Comparison of ENCODE assay signal across 1 cellular context in the genomic region with DNA sequence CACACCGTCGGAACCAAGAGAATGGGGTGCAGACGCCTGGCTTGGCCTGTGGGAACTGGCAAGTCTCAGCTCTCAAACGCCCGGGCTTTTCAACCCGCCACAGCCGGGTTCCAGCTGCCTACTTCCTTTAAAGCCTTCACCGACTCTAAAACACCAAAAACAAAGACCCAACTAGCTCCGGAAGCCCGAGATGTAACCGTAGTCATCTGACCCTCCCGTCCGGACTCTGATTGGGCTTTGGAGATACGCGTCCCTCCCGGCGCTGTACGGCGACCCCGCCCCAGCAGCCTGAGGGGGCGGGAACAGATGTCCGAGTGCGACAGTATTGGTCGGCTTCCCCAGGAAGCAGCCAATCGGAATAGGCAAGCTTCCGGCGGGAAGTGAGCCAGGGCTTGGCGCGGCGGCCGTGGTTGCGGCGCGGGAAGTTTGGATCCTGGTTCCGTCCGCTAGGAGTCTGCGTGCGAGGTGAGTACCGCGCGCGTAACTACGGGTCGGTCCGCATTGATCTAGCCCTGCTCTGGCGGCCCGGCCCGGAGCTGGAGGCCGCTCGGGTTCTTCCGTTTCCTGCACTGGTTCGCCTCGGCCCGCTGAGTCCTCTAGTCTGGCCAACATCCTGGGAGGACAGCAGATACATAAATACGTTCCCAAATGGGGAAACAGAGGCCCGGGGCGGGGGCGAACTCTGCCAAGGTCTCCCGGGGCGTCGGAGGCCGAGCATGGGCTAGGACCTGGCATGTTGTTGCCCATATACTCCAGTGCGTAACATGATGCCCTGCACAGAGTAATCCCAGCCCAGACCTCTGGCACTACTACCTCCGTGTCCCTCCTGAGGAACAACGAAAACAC.
TF ChIP-seq lines count a peak whose summit lies in the region.

A gene (plus strand): TSS at position 371 of the 846 bp plus-strand sequence. CDS start 30,047 bp downstream, outside the sequence.

TF ChIP-seq in SK-N-SH, 30 proteins besides CTCF, POLR2A, EP300 and RAD21 (continued from another document):
- TF ChIP-seq, protein P1, sequence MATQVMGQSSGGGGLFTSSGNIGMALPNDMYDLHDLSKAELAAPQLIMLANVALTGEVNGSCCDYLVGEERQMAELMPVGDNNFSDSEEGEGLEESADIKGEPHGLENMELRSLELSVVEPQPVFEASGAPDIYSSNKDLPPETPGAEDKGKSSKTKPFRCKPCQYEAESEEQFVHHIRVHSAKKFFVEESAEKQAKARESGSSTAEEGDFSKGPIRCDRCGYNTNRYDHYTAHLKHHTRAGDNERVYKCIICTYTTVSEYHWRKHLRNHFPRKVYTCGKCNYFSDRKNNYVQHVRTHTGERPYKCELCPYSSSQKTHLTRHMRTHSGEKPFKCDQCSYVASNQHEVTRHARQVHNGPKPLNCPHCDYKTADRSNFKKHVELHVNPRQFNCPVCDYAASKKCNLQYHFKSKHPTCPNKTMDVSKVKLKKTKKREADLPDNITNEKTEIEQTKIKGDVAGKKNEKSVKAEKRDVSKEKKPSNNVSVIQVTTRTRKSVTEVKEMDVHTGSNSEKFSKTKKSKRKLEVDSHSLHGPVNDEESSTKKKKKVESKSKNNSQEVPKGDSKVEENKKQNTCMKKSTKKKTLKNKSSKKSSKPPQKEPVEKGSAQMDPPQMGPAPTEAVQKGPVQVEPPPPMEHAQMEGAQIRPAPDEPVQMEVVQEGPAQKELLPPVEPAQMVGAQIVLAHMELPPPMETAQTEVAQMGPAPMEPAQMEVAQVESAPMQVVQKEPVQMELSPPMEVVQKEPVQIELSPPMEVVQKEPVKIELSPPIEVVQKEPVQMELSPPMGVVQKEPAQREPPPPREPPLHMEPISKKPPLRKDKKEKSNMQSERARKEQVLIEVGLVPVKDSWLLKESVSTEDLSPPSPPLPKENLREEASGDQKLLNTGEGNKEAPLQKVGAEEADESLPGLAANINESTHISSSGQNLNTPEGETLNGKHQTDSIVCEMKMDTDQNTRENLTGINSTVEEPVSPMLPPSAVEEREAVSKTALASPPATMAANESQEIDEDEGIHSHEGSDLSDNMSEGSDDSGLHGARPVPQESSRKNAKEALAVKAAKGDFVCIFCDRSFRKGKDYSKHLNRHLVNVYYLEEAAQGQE (IDR thresholded peaks at IDR 0.05; ENCODE audit: low read depth, low read length), result no peak
- peak; percentile 76 for TF ChIP-seq CHD2 (IDR thresholded peaks at IDR 0.05; ENCODE audit: low read length, partially characterized antibody)
- TF ChIP-seq SMC3 (IDR thresholded peaks at IDR 0.05; ENCODE audit: low read depth, low read length), result no peak
- TF ChIP-seq, protein P2, sequence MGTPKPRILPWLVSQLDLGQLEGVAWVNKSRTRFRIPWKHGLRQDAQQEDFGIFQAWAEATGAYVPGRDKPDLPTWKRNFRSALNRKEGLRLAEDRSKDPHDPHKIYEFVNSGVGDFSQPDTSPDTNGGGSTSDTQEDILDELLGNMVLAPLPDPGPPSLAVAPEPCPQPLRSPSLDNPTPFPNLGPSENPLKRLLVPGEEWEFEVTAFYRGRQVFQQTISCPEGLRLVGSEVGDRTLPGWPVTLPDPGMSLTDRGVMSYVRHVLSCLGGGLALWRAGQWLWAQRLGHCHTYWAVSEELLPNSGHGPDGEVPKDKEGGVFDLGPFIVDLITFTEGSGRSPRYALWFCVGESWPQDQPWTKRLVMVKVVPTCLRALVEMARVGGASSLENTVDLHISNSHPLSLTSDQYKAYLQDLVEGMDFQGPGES (IDR thresholded peaks at IDR 0.05; ENCODE audit: low read depth, low read length), result peak; percentile 78
- no peak for TF ChIP-seq RXRA (IDR thresholded peaks at IDR 0.05; ENCODE audit: borderline replicate concordance, low read depth)
- TF ChIP-seq YY1 (IDR thresholded peaks at IDR 0.05; ENCODE audit: low read depth), result no peak
- no peak for TF ChIP-seq TEAD4 (IDR thresholded peaks at IDR 0.05; ENCODE audit: borderline replicate concordance, insufficient read depth)
- TF ChIP-seq RCOR1 (IDR thresholded peaks at IDR 0.05; ENCODE audit: low read length), result no peak
- no peak for TF ChIP-seq FOXJ3 (CRISPR knock-in tag; IDR thresholded peaks at IDR 0.05)
- TF ChIP-seq, protein P3, sequence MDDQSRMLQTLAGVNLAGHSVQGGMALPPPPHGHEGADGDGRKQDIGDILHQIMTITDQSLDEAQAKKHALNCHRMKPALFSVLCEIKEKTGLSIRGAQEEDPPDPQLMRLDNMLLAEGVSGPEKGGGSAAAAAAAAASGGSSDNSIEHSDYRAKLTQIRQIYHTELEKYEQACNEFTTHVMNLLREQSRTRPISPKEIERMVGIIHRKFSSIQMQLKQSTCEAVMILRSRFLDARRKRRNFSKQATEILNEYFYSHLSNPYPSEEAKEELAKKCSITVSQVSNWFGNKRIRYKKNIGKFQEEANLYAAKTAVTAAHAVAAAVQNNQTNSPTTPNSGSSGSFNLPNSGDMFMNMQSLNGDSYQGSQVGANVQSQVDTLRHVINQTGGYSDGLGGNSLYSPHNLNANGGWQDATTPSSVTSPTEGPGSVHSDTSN (IDR thresholded peaks at IDR 0.05), result no peak
- no peak for TF ChIP-seq MEF2A (IDR thresholded peaks at IDR 0.05; ENCODE audit: borderline replicate concordance, low read depth)
- TF ChIP-seq MXI1 (IDR thresholded peaks at IDR 0.05; ENCODE audit: low read depth, low read length), result peak; percentile 98
- TF ChIP-seq GABPA (IDR thresholded peaks at IDR 0.05; ENCODE audit: low read depth), result peak; percentile 65
